21 cellular contexts compared by ENCODE assay signal in the genomic region with DNA sequence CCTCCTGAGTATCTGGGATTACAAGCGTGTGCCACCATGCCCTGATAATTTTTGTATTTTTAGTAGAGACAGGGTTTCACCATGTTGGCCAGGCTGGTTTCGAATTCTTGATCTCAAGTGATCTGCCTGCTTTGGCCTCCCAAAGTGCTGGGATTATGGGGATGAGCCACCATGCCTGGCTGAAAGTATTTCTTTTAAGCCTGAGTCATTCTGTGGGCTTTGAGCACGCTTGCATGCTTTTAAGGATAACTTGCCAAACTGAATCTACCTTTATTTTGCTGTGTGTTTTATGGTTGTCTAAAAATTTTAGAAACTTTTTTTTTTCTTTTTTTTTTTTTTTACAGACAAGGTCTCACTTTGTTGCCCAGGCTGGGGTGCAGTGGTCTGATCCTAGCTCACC. TPM values are rescaled to one million over a fixed set of nuclear protein-coding genes. Genes with fewer than 3 reads are reported as not detected.
DNase-seq lines count a peak whose midpoint lies in the region; ATAC-seq, FAIRE-seq and TF ChIP-seq lines count a peak whose summit lies in the region.
"Had no signal": no experiment of that assay in that cellular context is flagged by ENCODE, and none has a peak within 500 bp of the region (broad histone marks: within the 10 kb centered on the region; RNA-seq: fewer than 3 reads in every experiment).

No MANE protein-coding gene starts in this region.

- H3K9ac ChIP-seq in trophoblast cell (ENCODE audit: low read length) = no peak overlapping the region
- H3K9ac ChIP-seq in kidney (ENCODE audit: low read length in 2 of 2) = no peak overlapping the region

- no peak overlapping the region for H2BK5ac ChIP-seq in trophoblast cell (ENCODE audit: low read depth, low read length, poor library complexity)

- no peaks in the 10 kb centered on the region for H3K79me1 ChIP-seq in trophoblast cell (ENCODE audit: low read length)

- no peak overlapping the region for H2BK120ac ChIP-seq in trophoblast cell (ENCODE audit: insufficient read depth, low read length, poor library complexity)

- no peaks in the 10 kb centered on the region for H3K79me2 ChIP-seq in trophoblast cell (ENCODE audit: control insufficient read depth, insufficient read depth, low read length, poor library complexity)

- H4K91ac ChIP-seq in trophoblast cell (ENCODE audit: low read depth, low read length) = no peak overlapping the region

- no peak overlapping the region for H2AFZ ChIP-seq in trophoblast cell (ENCODE audit: insufficient read depth, low read length, poor library complexity)

- no peak overlapping the region for H4K8ac ChIP-seq in trophoblast cell (ENCODE audit: low read depth, low read length)

- H3K4ac ChIP-seq in trophoblast cell (ENCODE audit: low read depth, low read length) = no peak overlapping the region

- intact Hi-C loops in kidney (cut with DNase I) = no loop called here

- H3K4me1 ChIP-seq in trophoblast cell (ENCODE audit: control insufficient read depth in 1 of 2, insufficient read depth in 2 of 2, low read length in 2 of 2) (peaks cover 2% of the 10 kb centered on the region in 2 experiments), gastroesophageal sphincter (no peaks in the 10 kb centered on the region), kidney (ENCODE audit: control insufficient read depth in 1 of 2, insufficient read depth in 1 of 2, low read depth in 1 of 2, low read length in 2 of 2) (no peaks in the 10 kb centered on the region)

- H3K36me3 ChIP-seq in trophoblast cell (ENCODE audit: control insufficient read depth in 1 of 2, insufficient read depth in 2 of 2, low read length in 2 of 2) (no peaks in the 10 kb centered on the region), gastroesophageal sphincter (no peaks in the 10 kb centered on the region), kidney (ENCODE audit: control insufficient read depth in 1 of 2, insufficient read depth in 2 of 2, low read length in 2 of 2) (no peaks in the 10 kb centered on the region)

- H3K4me2 ChIP-seq in trophoblast cell (ENCODE audit: low read length) = no peak overlapping the region

- no peak overlapping the region for H3K4me3 ChIP-seq in trophoblast cell (ENCODE audit: low read depth, low read length)
- no peak overlapping the region for H3K4me3 ChIP-seq in gastroesophageal sphincter
- H3K4me3 ChIP-seq in kidney (ENCODE audit: low read length in 2 of 2) = no peak overlapping the region
- H3K4me3 ChIP-seq: GM12878 had no signal

- no peak for TF ChIP-seq EP300 in gastroesophageal sphincter (IDR thresholded peaks at IDR 0.05)

- no peak for TF ChIP-seq POLR2A in gastroesophageal sphincter (IDR thresholded peaks at IDR 0.05)
- TF ChIP-seq POLR2A in H54 (IDR thresholded peaks at IDR 0.05; ENCODE audit: low read depth, low read length) = no peak

- H3K27ac ChIP-seq in trophoblast cell (ENCODE audit: low read depth, low read length) = no peak overlapping the region
- no peak overlapping the region for H3K27ac ChIP-seq in gastroesophageal sphincter
- H3K27ac ChIP-seq in kidney (ENCODE audit: low read depth in 2 of 2, low read length in 2 of 2) = no peak overlapping the region
- H3K27ac ChIP-seq: C4-2B, HL-60 had no signal

- TF ChIP-seq CTCF in gastroesophageal sphincter (IDR thresholded peaks at IDR 0.05) (no peak), kidney (IDR thresholded peaks at IDR 0.05; ENCODE audit: borderline replicate concordance, extremely low read depth, insufficient read depth) (no peak)

- no peak overlapping the region for H3K18ac ChIP-seq in trophoblast cell (ENCODE audit: low read length)

- no peak overlapping the region for H2AK5ac ChIP-seq in trophoblast cell (ENCODE audit: low read length)

- no peak for ATAC-seq in gastroesophageal sphincter
- ATAC-seq in activated CD4-positive, CD25-positive, alpha-beta regulatory T cell treated with anti-CD3 and anti-CD28 coated beads, Interleukin-2, amount 50 U/mL, for 24 hours = no peak
- ATAC-seq: GM12878, HCT116 had no signal

- H2BK12ac ChIP-seq in trophoblast cell (ENCODE audit: low read length) = no peak overlapping the region

- FAIRE-seq in kidney (lab: Jason Lieb, UNC) = no peak
- FAIRE-seq in H54 (lab: Jason Lieb, UNC) = no peak
- FAIRE-seq: A204.1, GM12878 had no signal

- H3K27me3 ChIP-seq in trophoblast cell (ENCODE audit: insufficient read depth, low read length) = no peaks in the 10 kb centered on the region
- H3K27me3 ChIP-seq in gastroesophageal sphincter = no peaks in the 10 kb centered on the region

- WGBS in trophoblast cell (ENCODE audit: extremely low coverage, insufficient coverage, insufficient read length) = no CpG with 5 or more reads among the region's 3 CpGs
- WGBS in gastroesophageal sphincter (ENCODE audit: low coverage in 1 of 2), 2 donors = 95 to 100% methylated on average over 2 of the region's 3 CpGs

- H3K14ac ChIP-seq in trophoblast cell (ENCODE audit: low read length) = no peak overlapping the region

- H3K9me3 ChIP-seq in trophoblast cell (ENCODE audit: insufficient read depth, low read depth, low read length) (no peaks in the 10 kb centered on the region), gastroesophageal sphincter (no peaks in the 10 kb centered on the region), kidney (ENCODE audit: control insufficient read depth in 1 of 2, low read length in 2 of 2) (no peaks in the 10 kb centered on the region)

- DNase-seq in ELR (ENCODE audit: low read depth) (peak; percentile 21), M059J (ENCODE audit: low read depth) (peak; percentile 32), astrocyte of the hippocampus (ENCODE audit: low read depth, low spot score) (peak; percentile 16), trophoblast cell (peak; percentile 37 to 68), kidney (no peak), H54 (ENCODE audit: insufficient read length, low spot score) (no peak)
- DNase-seq: ACHN; AML-193; CD4-positive, alpha-beta memory T cell; DMS153; DMS79; H7; HFFc6; KBM-7 had no signal

- no peak overlapping the region for H3K23ac ChIP-seq in trophoblast cell (ENCODE audit: low read length)

- no peak overlapping the region for H4K12ac ChIP-seq in trophoblast cell (ENCODE audit: low read depth, low read length)

RNA-seq across cellular contexts. Expression of a gene that starts 33.2 kb away (rescaled TPM):
- total RNA-seq in M059J (2014; rRNA removed; shearing (Covaris generic)) = 1.9 and 4.9 TPM in 2 replicates
- polyA plus RNA-seq in trophoblast cell (2013) = 15.2 and 16.5 TPM in 2 replicates
- 10 to 100 TPM in 1 of 4 donors, 1 to 10 TPM in 3; 3.8 to 10.7 (median 7.5) TPM for total RNA-seq in gastroesophageal sphincter
- 10.9 TPM for total RNA-seq in kidney
- polyA plus RNA-seq in kidney (ENCODE audit: insufficient read depth, low read depth, low replicate concordance) = 11.8 TPM

Comparison
In these comparisons a context has a peak if more than half of its experiments do, and no peak if none do; other contexts are left out.
1. DNase-seq: peak in ELR (single experiment), M059J (single experiment), astrocyte of the hippocampus (single experiment) and trophoblast cell (2 of 2); none in kidney (single experiment) and H54 (single experiment).